8 cellular contexts compared by ENCODE assay signal in the genomic region with DNA sequence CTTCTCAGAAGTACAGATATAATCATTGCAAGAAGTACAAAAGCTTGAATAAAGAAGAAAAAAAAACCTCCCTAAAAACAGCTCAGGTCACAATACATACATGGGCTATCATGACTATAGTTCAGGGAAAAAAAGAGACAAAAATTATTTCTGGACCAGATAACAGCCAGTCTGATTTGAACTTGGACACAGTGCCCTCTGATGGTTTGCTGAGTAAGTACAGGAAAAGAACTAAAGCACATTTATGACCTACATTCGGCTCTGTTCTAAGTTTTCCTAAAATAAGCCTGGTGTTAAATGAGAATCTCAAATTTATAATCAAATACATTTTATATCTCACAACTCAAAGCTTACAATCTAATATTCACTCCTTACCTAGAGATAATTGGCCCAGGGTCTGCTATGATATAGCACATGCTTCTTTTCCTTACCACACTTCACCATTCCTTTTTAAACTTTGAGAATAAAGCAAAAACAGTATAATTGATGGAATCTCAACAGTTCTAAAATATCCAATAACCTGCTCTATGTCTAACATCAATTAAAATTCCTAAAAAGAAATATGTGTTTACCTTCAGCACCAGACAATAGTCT.
DNase-seq lines count a peak whose midpoint lies in the region; ATAC-seq, FAIRE-seq and TF ChIP-seq lines count a peak whose summit lies in the region.

No MANE protein-coding gene starts in this region.

- no peaks in the 10 kb centered on the region for H3K79me2 ChIP-seq in DOHH2 (ENCODE audit: control insufficient read depth, low read length)

- no peaks in the 10 kb centered on the region for H3K36me3 Mint-ChIP-seq in activated CD8-positive, alpha-beta T cell treated with anti-CD3 and anti-CD28 coated beads for 36 hours (ENCODE audit: low read depth)

- TF ChIP-seq POLR2A in H54 (IDR thresholded peaks at IDR 0.05; ENCODE audit: low read depth, low read length): no peak

- H3K4me1 ChIP-seq in DOHH2 (ENCODE audit: control insufficient read depth, low read length) (peaks cover 4% of the 10 kb centered on the region; the same call in 1 of the 2 replicates), psoas muscle (no peaks in the 10 kb centered on the region)

- H3K27me3 Mint-ChIP-seq in activated CD8-positive, alpha-beta T cell treated with anti-CD3 and anti-CD28 coated beads for 36 hours: no peaks in the 10 kb centered on the region

- H3K27me3 ChIP-seq in DOHH2 (ENCODE audit: control insufficient read depth, low read length) (peaks cover 3% of the 10 kb centered on the region), psoas muscle (ENCODE audit: insufficient read depth in 3 of 3, low read length in 2 of 3) (no peaks in the 10 kb centered on the region)

- no peaks in the 10 kb centered on the region for H4K20me1 ChIP-seq in DOHH2 (ENCODE audit: control insufficient read depth, insufficient read depth, low read depth, low read length)

- no peak overlapping the region for H3K4me2 ChIP-seq in DOHH2 (ENCODE audit: low read length)

- DNase-seq in H54 (ENCODE audit: insufficient read length, low spot score) (peak; percentile 15), NCI-H2227 treated with DMSO at 0.1 percent for 48 hours (lab: John Stamatoyannopoulos, UW) (peak; percentile 50), glomerular endothelial cell (ENCODE audit: extremely low read depth, low read depth, low spot score) (peak; percentile 36), psoas muscle (no peak), NK-92 (lab: John Stamatoyannopoulos, UW; ENCODE audit: unreplicated experiment) (no peak)
- DNase-seq in activated CD8-positive, alpha-beta T cell treated with anti-CD3 and anti-CD28 coated beads for 36 hours: peak; percentile 38

- intact Hi-C loops in activated CD8-positive, alpha-beta T cell treated with anti-CD3 and anti-CD28 coated beads for 36 hours (cut with micrococcal nuclease): loop anchor here (5.0 kb wide), 1 partner anchor 227 kb away; no protein-coding TSS in a partner anchor
- intact Hi-C loops in psoas muscle (cut with DNase I): loop anchor here in 1 of 2 donors (5.0 to 10.0 kb wide), 2 partner anchors 219 to 1952 kb away; partner anchors contain the start of gene CYP20A1

- ATAC-seq in activated CD8-positive, alpha-beta T cell treated with anti-CD3 and anti-CD28 coated beads for 36 hours: peak; percentile 76
- ATAC-seq in psoas muscle: peak; percentile 53 to 93 (median 75)
- ATAC-seq in HG03139 (IDR thresholded peaks at IDR 0.05; ENCODE audit: unreplicated experiment): no peak

- H3K27ac ChIP-seq in DOHH2 (ENCODE audit: low read depth, low read length): no peak overlapping the region
- no peak overlapping the region for H3K27ac ChIP-seq in psoas muscle

- H3F3A ChIP-seq in DOHH2 (ENCODE audit: control insufficient read depth, insufficient read depth): no peaks in the 10 kb centered on the region

- H3K27ac Mint-ChIP-seq in activated CD8-positive, alpha-beta T cell treated with anti-CD3 and anti-CD28 coated beads for 36 hours: no peak overlapping the region

- no peak overlapping the region for H3K4me3 Mint-ChIP-seq in activated CD8-positive, alpha-beta T cell treated with anti-CD3 and anti-CD28 coated beads for 36 hours

- POLR2A ChIA-PET in activated CD8-positive, alpha-beta T cell treated with anti-CD3 and anti-CD28 coated beads for 36 hours (lab: Charles Lee): interaction anchor here (0.5 kb wide), 1 partner anchor 652 kb away, joined by 3 read pairs; no protein-coding TSS in a partner anchor

- H3K4me3 ChIP-seq in DOHH2 (ENCODE audit: low read length) (no peak overlapping the region), psoas muscle (no peak overlapping the region)

- no peaks in the 10 kb centered on the region for H3K9me3 Mint-ChIP-seq in activated CD8-positive, alpha-beta T cell treated with anti-CD3 and anti-CD28 coated beads for 36 hours

- peak; percentile 95 for FAIRE-seq in H54 (lab: Jason Lieb, UNC)

- H3K9me3 ChIP-seq in DOHH2 (ENCODE audit: control insufficient read depth, insufficient read depth, low read length): no peaks in the 10 kb centered on the region
- H3K9me3 ChIP-seq in psoas muscle: no peaks in the 10 kb centered on the region

- WGBS in psoas muscle, 3 donors: 0 to 4% (median 4%) methylated on average over 1 of the region's 1 CpG

- H3K36me3 ChIP-seq in DOHH2 (ENCODE audit: control insufficient read depth, low read length) (no peaks in the 10 kb centered on the region), psoas muscle (ENCODE audit: insufficient read depth in 1 of 2, low read depth in 1 of 2) (peaks cover 11 to 88% of the 10 kb centered on the region in 2 donors)

- TF ChIP-seq CTCF in DOHH2 (IDR thresholded peaks at IDR 0.05; ENCODE audit: low read depth, low read length, poor library complexity, severe bottlenecking) (peak; percentile 73), psoas muscle (IDR thresholded peaks at IDR 0.05) (peak; percentile 72)
- TF ChIP-seq CTCF in activated CD8-positive, alpha-beta T cell treated with anti-CD3 and anti-CD28 coated beads for 36 hours (IDR thresholded peaks at IDR 0.05): peak; percentile 89

- H3K4me1 Mint-ChIP-seq in activated CD8-positive, alpha-beta T cell treated with anti-CD3 and anti-CD28 coated beads for 36 hours (ENCODE audit: low read depth): no peaks in the 10 kb centered on the region

- CTCF ChIA-PET in activated CD8-positive, alpha-beta T cell treated with anti-CD3 and anti-CD28 coated beads for 36 hours (lab: Charles Lee): interaction anchor here (0.6 to 3.0 kb wide), 17 partner anchors 10 to 581 kb away, joined by 3 to 14 read pairs (median 4); partner anchors contain the start of gene WDR12

- no peaks in the 10 kb centered on the region for H3K9me2 ChIP-seq in DOHH2 (replicated peaks; ENCODE audit: control insufficient read depth, low read length)

Comparison
In these comparisons a context has a peak if more than half of its experiments do, and no peak if none do; other contexts are left out.
1. DNase-seq: peak in H54 (single experiment), NCI-H2227 treated with DMSO at 0.1 percent for 48 hours (single experiment), activated CD8-positive, alpha-beta T cell treated with anti-CD3 and anti-CD28 coated beads for 36 hours (single experiment) and glomerular endothelial cell (single experiment); none in psoas muscle (0 of 2) and NK-92 (single experiment).
2. Peak in every context shown above with its lines, with median percentiles within 50 percentile points of each other: CTCF ChIP-seq.